ENCODE assay signal across 23 cellular contexts in genomic region chr6:14068623-14069022, GRCh38. TPM values are rescaled to one million over a fixed set of nuclear protein-coding genes. Genes with fewer than 3 reads are reported as not detected.
A peak's percentile ranks its signal among the peaks of the same experiment; 100 is the strongest.
DNase-seq lines count a peak whose midpoint lies in the region; ATAC-seq and TF ChIP-seq lines count a peak whose summit lies in the region.
"Had no signal": no experiment of that assay in that cellular context is flagged by ENCODE, and none has a peak within 500 bp of the region (broad histone marks: within the 10 kb centered on the region; RNA-seq: fewer than 3 reads in every experiment).

No MANE protein-coding gene starts in this region.

- dilution Hi-C loops in IMR-90 (cut with HindIII; ENCODE audit: low sequenced_read_pairs, unreplicated experiment): no loop called here

- no peak for ATAC-seq in IMR-90 (ENCODE audit: low read depth)
- ATAC-seq in naive B cell (ENCODE audit: low read depth in 2 of 2): no peak
- no peak for ATAC-seq in stimulated activated memory B cell treated with anti-CD40 and anti-IgM and Interleukin-4, amounts not matched to agents 10 μg/mL and 1 μg/mL and 100 μg/mL, for 72 hours
- no peak for ATAC-seq in GM21723 (IDR thresholded peaks at IDR 0.05; ENCODE audit: unreplicated experiment)
- no peak for ATAC-seq in body of pancreas
- ATAC-seq: HepG2, K562, Right ventricle myocardium inferior had no signal

- H3K23ac ChIP-seq in IMR-90 (ENCODE audit: low read depth, low read length): no peak overlapping the region

- H3K27ac Mint-ChIP-seq in activated T-helper 1 cell treated with anti-CD3 and anti-CD28 coated beads, Interleukin-12 subunit alpha, Interleukin-12 subunit beta, Interleukin-2, Interleukin-4 antibody, amounts not matched to agents 30 ng/mL and 10 ng/mL and 1 ng/mL, durations not matched to agents 14 hours and 24 hours and 36 hours: peak overlapping the region; percentile 37
- H3K27ac Mint-ChIP-seq in naive B cell: peak overlapping the region in 5 of 6 donors; percentile 10 to 89 (median 47)
- peak overlapping the region; percentile 96 for H3K27ac Mint-ChIP-seq in stimulated activated memory B cell treated with anti-CD40 and anti-IgM and Interleukin-4, amounts not matched to agents 10 μg/mL and 1 μg/mL and 100 μg/mL, for 72 hours

- H4K20me1 ChIP-seq in IMR-90 (ENCODE audit: insufficient read depth, low read length): no peaks in the 10 kb centered on the region
- H4K20me1 ChIP-seq: BLaER1 had no signal

- in situ Hi-C loops in IMR-90 (cut with MboI; ENCODE audit: low sequenced_read_pairs): loop anchor here (10.0 kb wide), 1 partner anchor 274 kb away; no protein-coding TSS in a partner anchor

- H4K8ac ChIP-seq in IMR-90 (ENCODE audit: low read depth in 2 of 2, low read length in 2 of 2): peak overlapping the region in 1 of 2 experiments; percentile 26; a peak in 2 of 4 replicates

- no peaks in the 10 kb centered on the region for H3K36me3 Mint-ChIP-seq in activated T-helper 1 cell treated with anti-CD3 and anti-CD28 coated beads, Interleukin-12 subunit alpha, Interleukin-12 subunit beta, Interleukin-2, Interleukin-4 antibody, amounts not matched to agents 30 ng/mL and 10 ng/mL and 1 ng/mL, durations not matched to agents 14 hours and 24 hours and 36 hours (ENCODE audit: low read depth)
- H3K36me3 Mint-ChIP-seq in naive B cell: no peaks in the 10 kb centered on the region
- no peaks in the 10 kb centered on the region for H3K36me3 Mint-ChIP-seq in stimulated activated memory B cell treated with anti-CD40 and anti-IgM and Interleukin-4, amounts not matched to agents 10 μg/mL and 1 μg/mL and 100 μg/mL, for 72 hours
- H3K36me3 Mint-ChIP-seq: CD4-positive, CD25-positive, alpha-beta regulatory T cell had no signal

- H3K14ac ChIP-seq in IMR-90 (replicated peaks; ENCODE audit: low read depth, low read length): no peak overlapping the region

- TF ChIP-seq CTCF in IMR-90 (conservative IDR thresholded peaks at IDR 0.05; ENCODE audit: low read depth, low read length): no peak
- TF ChIP-seq CTCF in body of pancreas (IDR thresholded peaks at IDR 0.05): no peak

- H3K56ac ChIP-seq in IMR-90 (ENCODE audit: extremely low read depth, insufficient read depth, low read length): no peak overlapping the region

- H3K36me3 ChIP-seq in IMR-90 (ENCODE audit: control insufficient read depth, insufficient read depth, low read length) (no peaks in the 10 kb centered on the region), body of pancreas (replicated peaks in 1 of 2; ENCODE audit: insufficient read depth in 1 of 2, low read depth in 2 of 2) (no peaks in the 10 kb centered on the region)
- H3K36me3 ChIP-seq: BLaER1, SJSA1 had no signal

- 0 out of 2 replicates have a peak, but pooled peaks cover 1% of the 10 kb centered on the region for H3K27me3 ChIP-seq in IMR-90 (ENCODE audit: control insufficient read depth, insufficient read depth, low read length)
- H3K27me3 ChIP-seq in body of pancreas: no peaks in the 10 kb centered on the region
- H3K27me3 ChIP-seq: BLaER1, SJSA1 had no signal

- no peak for TF ChIP-seq POLR2A in IMR-90 (IDR thresholded peaks at IDR 0.05; ENCODE audit: low read depth, low read length)
- no peak for TF ChIP-seq POLR2A in body of pancreas (IDR thresholded peaks at IDR 0.05)

- 79% methylated on average over 12 of the region's 19 CpGs; no CpG with 5 or more reads in 1 of the 2 experiments for WGBS in IMR-90 (ENCODE audit: extremely low coverage in 2 of 2, insufficient read length in 1 of 2), 2 experiments
- WGBS in body of pancreas, 2 donors: 67 to 70% methylated on average over 19 of the region's 19 CpGs

- H2AK5ac ChIP-seq in IMR-90 (ENCODE audit: low read depth, low read length): peak overlapping the region; percentile 80

- no peaks in the 10 kb centered on the region for H3K9me3 Mint-ChIP-seq in activated T-helper 1 cell treated with anti-CD3 and anti-CD28 coated beads, Interleukin-12 subunit alpha, Interleukin-12 subunit beta, Interleukin-2, Interleukin-4 antibody, amounts not matched to agents 30 ng/mL and 10 ng/mL and 1 ng/mL, durations not matched to agents 14 hours and 24 hours and 36 hours
- H3K9me3 Mint-ChIP-seq in naive B cell: no peaks in the 10 kb centered on the region
- H3K9me3 Mint-ChIP-seq in stimulated activated memory B cell treated with anti-CD40 and anti-IgM and Interleukin-4, amounts not matched to agents 10 μg/mL and 1 μg/mL and 100 μg/mL, for 72 hours: no peaks in the 10 kb centered on the region

- BruUV-seq in IMR-90 (replicated peaks; lab: Mats Ljungman, UMichigan): no TSS peak

- POLR2A ChIA-PET in IMR-90 (lab: Charles Lee; ENCODE audit: unreplicated experiment): no interaction called here

- no peak overlapping the region for H3K18ac ChIP-seq in IMR-90 (ENCODE audit: low read depth, low read length)

- H2AFZ ChIP-seq in IMR-90 (replicated peaks; ENCODE audit: low read length, poor library complexity): no peak overlapping the region

- H3K4ac ChIP-seq in IMR-90 (ENCODE audit: low read depth, low read length): peak overlapping the region; percentile 42; the same call in 1 of the 2 replicates

- DNase-seq in IMR-90: no peak
- DNase-seq in activated T-helper 1 cell treated with anti-CD3 and anti-CD28 coated beads, Interleukin-12 subunit alpha, Interleukin-12 subunit beta, Interleukin-2, Interleukin-4 antibody, amounts not matched to agents 30 ng/mL and 10 ng/mL and 1 ng/mL, durations not matched to agents 14 hours and 24 hours and 36 hours (ENCODE audit: low spot score): no peak
- DNase-seq in naive B cell: no peak
- DNase-seq in HCEC 1CT: no peak
- no peak for DNase-seq in body of pancreas
- DNase-seq: CD4-positive, CD25-positive, alpha-beta regulatory T cell; DMS153; DND-41; Kasumi-1; NCI-H1092 treated with DMSO at 0.1 percent for 48 hours; NCI-H1436; NCI-H1930; NCI-H2107; NCI-H446; NCI-H524 treated with DMSO at 0.1 percent for 48 hours; NCI-H774 had no signal

- no peak overlapping the region; the same call in 1 of the 2 replicates for H4K91ac ChIP-seq in IMR-90 (ENCODE audit: insufficient read depth, low read depth, low read length)

- no peak overlapping the region for H3K4me3 Mint-ChIP-seq in activated T-helper 1 cell treated with anti-CD3 and anti-CD28 coated beads, Interleukin-12 subunit alpha, Interleukin-12 subunit beta, Interleukin-2, Interleukin-4 antibody, amounts not matched to agents 30 ng/mL and 10 ng/mL and 1 ng/mL, durations not matched to agents 14 hours and 24 hours and 36 hours
- H3K4me3 Mint-ChIP-seq in naive B cell: no peak overlapping the region
- no peak overlapping the region for H3K4me3 Mint-ChIP-seq in stimulated activated memory B cell treated with anti-CD40 and anti-IgM and Interleukin-4, amounts not matched to agents 10 μg/mL and 1 μg/mL and 100 μg/mL, for 72 hours
- H3K4me3 Mint-ChIP-seq: CD4-positive, CD25-positive, alpha-beta regulatory T cell had no signal

- no peak overlapping the region for H2BK5ac ChIP-seq in IMR-90 (ENCODE audit: low read depth, low read length, poor library complexity, severe bottlenecking)

- no peak overlapping the region; the same call in 2 of the 3 replicates for H2BK15ac ChIP-seq in IMR-90 (ENCODE audit: low read depth, low read length)

- TF ChIP-seq RAD21 in IMR-90 (IDR thresholded peaks at IDR 0.05; ENCODE audit: low read length): no peak

- H3K9ac ChIP-seq in IMR-90 (ENCODE audit: low read depth, low read length): no peak overlapping the region
- H3K9ac ChIP-seq: BLaER1 had no signal

- peaks cover 5% of the 10 kb centered on the region; the same call in 1 of the 2 replicates for H3K9me1 ChIP-seq in IMR-90 (ENCODE audit: insufficient read depth, low read length)

- H2BK120ac ChIP-seq in IMR-90 (ENCODE audit: low read depth, low read length): peak overlapping the region; percentile 57

- H3K9me3 ChIP-seq in IMR-90 (ENCODE audit: control insufficient read depth, insufficient read depth, low read length) (no peaks in the 10 kb centered on the region), body of pancreas (no peaks in the 10 kb centered on the region)
- H3K9me3 ChIP-seq: BLaER1, SJSA1 had no signal

- intact Hi-C loops in IMR-90 (cut with micrococcal nuclease) (loop anchor here (5.0 kb wide), 2 partner anchors 74 to 731 kb away; no protein-coding TSS in a partner anchor), body of pancreas (cut with DNase I) (loop anchor here (10.0 kb wide), 1 partner anchor 154 kb away; no protein-coding TSS in a partner anchor)
- intact Hi-C loops in activated T-helper 1 cell treated with anti-CD3 and anti-CD28 coated beads, Interleukin-12 subunit alpha, Interleukin-12 subunit beta, Interleukin-2, Interleukin-4 antibody, amounts not matched to agents 30 ng/mL and 10 ng/mL and 1 ng/mL, durations not matched to agents 14 hours and 24 hours and 36 hours (cut with micrococcal nuclease): loop anchor here (1.0 to 10.0 kb wide), 4 partner anchors 42 to 1556 kb away; partner anchors contain the start of genes MCUR1 and NOL7

- peaks cover 4% of the 10 kb centered on the region for H3K4me1 ChIP-seq in IMR-90 (ENCODE audit: control insufficient read depth, insufficient read depth, low read length)
- no peaks in the 10 kb centered on the region for H3K4me1 ChIP-seq in body of pancreas
- H3K4me1 ChIP-seq: BLaER1 had no signal

- H3K27me3 Mint-ChIP-seq in activated T-helper 1 cell treated with anti-CD3 and anti-CD28 coated beads, Interleukin-12 subunit alpha, Interleukin-12 subunit beta, Interleukin-2, Interleukin-4 antibody, amounts not matched to agents 30 ng/mL and 10 ng/mL and 1 ng/mL, durations not matched to agents 14 hours and 24 hours and 36 hours (ENCODE audit: insufficient read depth): peaks cover 2% of the 10 kb centered on the region
- no peaks in the 10 kb centered on the region for H3K27me3 Mint-ChIP-seq in naive B cell
- no peaks in the 10 kb centered on the region for H3K27me3 Mint-ChIP-seq in stimulated activated memory B cell treated with anti-CD40 and anti-IgM and Interleukin-4, amounts not matched to agents 10 μg/mL and 1 μg/mL and 100 μg/mL, for 72 hours

- H3K4me1 Mint-ChIP-seq in activated T-helper 1 cell treated with anti-CD3 and anti-CD28 coated beads, Interleukin-12 subunit alpha, Interleukin-12 subunit beta, Interleukin-2, Interleukin-4 antibody, amounts not matched to agents 30 ng/mL and 10 ng/mL and 1 ng/mL, durations not matched to agents 14 hours and 24 hours and 36 hours (ENCODE audit: low read depth): peaks cover 39% of the 10 kb centered on the region
- peaks cover 11 to 48% (median 19%) of the 10 kb centered on the region in 3 donors for H3K4me1 Mint-ChIP-seq in naive B cell
- H3K4me1 Mint-ChIP-seq in stimulated activated memory B cell treated with anti-CD40 and anti-IgM and Interleukin-4, amounts not matched to agents 10 μg/mL and 1 μg/mL and 100 μg/mL, for 72 hours: peaks cover 59% of the 10 kb centered on the region

- peak overlapping the region; percentile 68 for H2BK20ac ChIP-seq in IMR-90 (ENCODE audit: low read depth, low read length)

- CTCF ChIA-PET in IMR-90 (lab: Yijun Ruan, JAX): interaction anchor here (0.6 to 7.2 kb wide), 2 partner anchors 143 to 157 kb away, joined by 4 to 88 read pairs; no protein-coding TSS in a partner anchor

- no peak overlapping the region for H2AK9ac ChIP-seq in IMR-90 (replicated peaks; ENCODE audit: low read depth, low read length, poor library complexity)

- H3K4me2 ChIP-seq in IMR-90 (ENCODE audit: low read depth, low read length): no peak overlapping the region
- H3K4me2 ChIP-seq: BLaER1 had no signal

- no peaks in the 10 kb centered on the region for H3K79me1 ChIP-seq in IMR-90 (ENCODE audit: low read depth in 1 of 2, low read length in 2 of 2)

- no peak overlapping the region for H3K4me3 ChIP-seq in IMR-90 (ENCODE audit: insufficient read depth, low read depth, low read length)
- no peak overlapping the region for H3K4me3 ChIP-seq in body of pancreas
- H3K4me3 ChIP-seq: BLaER1, K562, SJSA1 had no signal

- H3K27ac ChIP-seq in IMR-90 (ENCODE audit: insufficient read depth, low read length): peak overlapping the region; percentile 18; the same call in 1 of the 2 replicates
- no peak overlapping the region for H3K27ac ChIP-seq in body of pancreas
- H3K27ac ChIP-seq: BLaER1 had no signal

- H4K5ac ChIP-seq in IMR-90 (ENCODE audit: low read depth, low read length): no peak overlapping the region

RNA-seq across cellular contexts. Expression of gene CD83, which starts 48.9 kb away (rescaled TPM):
- 2.5 and 3.1 TPM in 2 replicates for total RNA-seq in IMR-90 (2012; rRNA removed)
- polyA plus RNA-seq in IMR-90 (2012; rRNA removed): 2.0 TPM in 2 replicates
- polyA plus RNA-seq in IMR-90 (2012; cell fraction: cytosol; rRNA removed): 0.92 and 1.3 TPM in 2 replicates
- polyA plus RNA-seq in IMR-90 (2012; cell fraction: nucleus; rRNA removed; ENCODE audit: low replicate concordance): 0.29 and 1.8 TPM in 2 replicates
- total RNA-seq in activated T-helper 1 cell treated with anti-CD3 and anti-CD28 coated beads, Interleukin-12 subunit alpha, Interleukin-12 subunit beta, Interleukin-2, Interleukin-4 antibody, amounts not matched to agents 30 ng/mL and 10 ng/mL and 1 ng/mL, durations not matched to agents 14 hours and 24 hours and 36 hours: 101 and 107 TPM in 2 replicates
- polyA plus RNA-seq in naive B cell (ENCODE audit: low read depth in 6 of 6): 100 to 1,000 TPM in 4 of 6 donors, 10 to 100 TPM in 2; 57.0 to 622 (median 209) TPM
- total RNA-seq in body of pancreas: 1 to 10 TPM; 1.3 to 2.3 TPM

Comparison
In these comparisons a context has a peak if more than half of its experiments do, and no peak if none do; other contexts are left out.
1. H3K27ac Mint-ChIP-seq: peak in every context shown above with its lines; median percentile 96 in stimulated activated memory B cell treated with anti-CD40 and anti-IgM and Interleukin-4, amounts not matched to agents 10 μg/mL and 1 μg/mL and 100 μg/mL, for 72 hours; 47 in naive B cell; 37 in activated T-helper 1 cell treated with anti-CD3 and anti-CD28 coated beads, Interleukin-12 subunit alpha, Interleukin-12 subunit beta, Interleukin-2, Interleukin-4 antibody, amounts not matched to agents 30 ng/mL and 10 ng/mL and 1 ng/mL, durations not matched to agents 14 hours and 24 hours and 36 hours.
2. RNA of gene CD83, which starts 48.9 kb away (total RNA-seq): 101 to 107 TPM in activated T-helper 1 cell treated with anti-CD3 and anti-CD28 coated beads, Interleukin-12 subunit alpha, Interleukin-12 subunit beta, Interleukin-2, Interleukin-4 antibody, amounts not matched to agents 30 ng/mL and 10 ng/mL and 1 ng/mL, durations not matched to agents 14 hours and 24 hours and 36 hours; 2.5 to 3.1 TPM in IMR-90 and 1.3 to 2.3 TPM in body of pancreas; every median in the first group is over 10 times any median in the second.